In the genomic region with DNA sequence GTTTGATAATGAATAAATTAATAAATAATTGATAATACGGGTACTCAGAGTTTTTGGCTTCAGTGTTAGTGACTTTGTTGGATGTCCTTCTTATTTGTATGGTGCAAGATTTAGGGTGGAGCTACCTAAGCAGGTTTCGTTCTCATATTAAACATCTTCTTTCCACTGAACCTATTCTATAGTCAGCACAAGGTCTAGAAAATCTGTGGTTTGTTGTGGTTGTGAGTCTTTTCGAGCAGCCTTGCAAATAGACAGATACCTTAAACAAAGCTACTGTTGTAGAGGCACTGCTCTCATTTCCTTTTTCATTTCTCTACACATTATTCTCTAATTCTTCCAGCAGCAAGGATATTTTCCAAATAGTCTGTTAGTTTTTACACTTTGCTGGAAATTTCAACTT, we compare ENCODE assay signal across 8 cellular contexts. TPM values are rescaled to one million over a fixed set of nuclear protein-coding genes. Genes with fewer than 3 reads are reported as not detected.
"Had no signal": no experiment of that assay in that cellular context is flagged by ENCODE, and none has a peak within 500 bp of the region (broad histone marks: within the 10 kb centered on the region; RNA-seq: fewer than 3 reads in every experiment).

No MANE protein-coding gene starts in this region.

- H3K4me3 ChIP-seq: K562 had no signal

- H3K4me1 Mint-ChIP-seq: IgD-negative memory B cell had no signal

- H3K36me3 Mint-ChIP-seq: IgD-negative memory B cell had no signal

- ATAC-seq: HepG2, K562 had no signal

- H3K27me3 Mint-ChIP-seq: IgD-negative memory B cell had no signal

- H3K27ac Mint-ChIP-seq: IgD-negative memory B cell had no signal

- DNase-seq: IMR-90, KBM-7 had no signal

- H3K4me3 Mint-ChIP-seq: IgD-negative memory B cell had no signal

- FAIRE-seq: HepG2, HTR-8/SVneo, K562 had no signal

- H3K27ac ChIP-seq: HL-60 had no signal

RNA-seq across cellular contexts. Expression of gene SPANXD, which starts 38.1 kb away (rescaled TPM):
- total RNA-seq: HepG2, HT-29, IMR-90, K562 had no signal
